3 cellular contexts compared by ENCODE assay signal in the genomic region with DNA sequence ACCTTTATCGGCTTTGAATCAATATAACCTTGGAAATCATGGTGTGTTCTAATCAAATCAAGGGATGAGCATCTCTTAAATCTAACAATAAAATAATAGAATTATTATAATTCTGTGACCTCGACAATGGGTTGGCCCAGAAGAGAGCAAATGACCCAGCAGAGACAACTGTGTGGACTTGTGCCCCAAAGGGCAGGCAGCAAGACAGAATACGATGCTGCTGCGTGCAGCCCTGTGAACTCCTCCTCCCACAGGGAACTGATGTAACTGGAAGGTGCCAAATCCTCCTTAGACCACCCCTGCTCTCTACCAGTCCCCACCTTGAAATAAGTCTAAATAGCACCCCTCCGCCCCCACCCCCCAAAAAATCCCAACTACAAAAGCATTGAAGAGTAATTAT. TPM values are rescaled to one million over a fixed set of nuclear protein-coding genes. Genes with fewer than 3 reads are reported as not detected.
"Had no signal": no experiment of that assay in that cellular context is flagged by ENCODE, and none has a peak within 500 bp of the region (broad histone marks: within the 10 kb centered on the region; RNA-seq: fewer than 3 reads in every experiment).

No MANE protein-coding gene starts in this region.

- DNase-seq: GDM1, GF-D8 had no signal

- ATAC-seq: GM12878 had no signal

- H3K4me3 ChIP-seq: GM12878 had no signal

RNA-seq across cellular contexts. Expression of gene ACAN, which starts 50.7 kb away (rescaled TPM):
- total RNA-seq: GM12878 had no signal
